ENCODE assay signal across 31 cellular contexts in genomic region chrX:150162141-150162540, GRCh38.
DNase-seq lines count a peak whose midpoint lies in the region; FAIRE-seq and TF ChIP-seq lines count a peak whose summit lies in the region.
"Had no signal": no experiment of that assay in that cellular context is flagged by ENCODE, and none has a peak within 500 bp of the region (broad histone marks: within the 10 kb centered on the region; RNA-seq: fewer than 3 reads in every experiment).

No MANE protein-coding gene starts in this region.

- no peaks in the 10 kb centered on the region for H3K79me2 ChIP-seq in astrocyte (ENCODE audit: insufficient read depth, low read length)

- H3K4me2 ChIP-seq in astrocyte (ENCODE audit: low read length): no peak overlapping the region
- H3K4me2 ChIP-seq: SK-N-SH had no signal

- H3K4me1 ChIP-seq in astrocyte (ENCODE audit: insufficient read depth, low read length): no peaks in the 10 kb centered on the region
- no peaks in the 10 kb centered on the region for H3K4me1 ChIP-seq in colonic mucosa
- H3K4me1 ChIP-seq: body of pancreas, heart left ventricle, Peyer's patch had no signal

- H3K9me3 Mint-ChIP-seq in astrocyte (ENCODE audit: unreplicated experiment): no peaks in the 10 kb centered on the region
- H3K9me3 Mint-ChIP-seq: activated CD4-positive, alpha-beta memory T cell treated with anti-CD3 and anti-CD28 coated beads for 36 hours; activated naive CD8-positive, alpha-beta T cell treated with anti-CD3 and anti-CD28 coated beads, Interleukin-2, amount 50 U/mL, for 24 hours; CD8-positive, alpha-beta T cell; natural killer cell; T-helper 2 cell treated with Interferon-gamma antibody and Interleukin-4, amounts not matched to agents 5 μg/mL and 100 μg/mL, for 36 hours had no signal

- peaks cover 2% of the 10 kb centered on the region for H3K4me1 Mint-ChIP-seq in astrocyte (ENCODE audit: low read depth, unreplicated experiment)
- H3K4me1 Mint-ChIP-seq: activated naive CD8-positive, alpha-beta T cell treated with anti-CD3 and anti-CD28 coated beads, Interleukin-2, amount 50 U/mL, for 24 hours; mesothelial cell of epicardium; natural killer cell had no signal

- TF ChIP-seq CTCF in astrocyte (IDR thresholded peaks at IDR 0.05; ENCODE audit: insufficient read depth, low read depth, low read length) (no peak), colonic mucosa (IDR thresholded peaks at IDR 0.05) (no peak)

- H2AFZ ChIP-seq in astrocyte (ENCODE audit: low read depth, low read length): no peak overlapping the region

- peaks cover 10% of the 10 kb centered on the region for H3K27me3 Mint-ChIP-seq in astrocyte (ENCODE audit: low read depth, unreplicated experiment)
- H3K27me3 Mint-ChIP-seq: activated CD4-positive, alpha-beta memory T cell treated with anti-CD3 and anti-CD28 coated beads for 36 hours; activated naive CD8-positive, alpha-beta T cell treated with anti-CD3 and anti-CD28 coated beads, Interleukin-2, amount 50 U/mL, for 24 hours had no signal

- H3K36me3 ChIP-seq in astrocyte (ENCODE audit: insufficient read depth, low read length) (no peaks in the 10 kb centered on the region), colonic mucosa (no peaks in the 10 kb centered on the region)
- H3K36me3 ChIP-seq: heart left ventricle, ovary, Peyer's patch, thoracic aorta had no signal

- peak; percentile 45 for FAIRE-seq in astrocyte (lab: Jason Lieb, UNC)
- FAIRE-seq: colon, HTR-8/SVneo had no signal

- no peaks in the 10 kb centered on the region for H3K36me3 Mint-ChIP-seq in astrocyte (ENCODE audit: low read depth, unreplicated experiment)
- H3K36me3 Mint-ChIP-seq: activated CD4-positive, alpha-beta memory T cell treated with anti-CD3 and anti-CD28 coated beads for 36 hours; CD8-positive, alpha-beta T cell; mesothelial cell of epicardium; natural killer cell had no signal

- intact Hi-C loops in colonic mucosa (cut with DNase I): no loop called here

- no peak overlapping the region for H3K4me3 Mint-ChIP-seq in astrocyte (ENCODE audit: unreplicated experiment)
- H3K4me3 Mint-ChIP-seq: activated CD4-positive, alpha-beta memory T cell treated with anti-CD3 and anti-CD28 coated beads for 36 hours; activated naive CD8-positive, alpha-beta T cell treated with anti-CD3 and anti-CD28 coated beads, Interleukin-2, amount 50 U/mL, for 24 hours; CD8-positive, alpha-beta T cell; mesothelial cell of epicardium; natural killer cell; T-helper 2 cell treated with Interferon-gamma antibody and Interleukin-4, amounts not matched to agents 5 μg/mL and 100 μg/mL, for 36 hours had no signal

- H3K4me3 ChIP-seq in astrocyte (ENCODE audit: insufficient read depth, low read depth, low read length) (no peak overlapping the region), colonic mucosa (no peak overlapping the region)
- H3K4me3 ChIP-seq: body of pancreas, heart left ventricle, ovary, Peyer's patch, thoracic aorta had no signal

- DNase-seq in ELF-1 (ENCODE audit: low read depth, low spot score): peak; percentile 11
- DNase-seq in HT1080 (ENCODE audit: low read depth): peak; percentile 75
- no peak for DNase-seq in astrocyte (ENCODE audit: low read depth)
- DNase-seq in kidney tubule cell (ENCODE audit: low spot score): peak; percentile 63
- no peak for DNase-seq in germinal center (ENCODE audit: low spot score)
- DNase-seq in NCI-H187 (lab: John Stamatoyannopoulos, UW): no peak
- DNase-seq in activated CD4-positive, alpha-beta T cell treated with anti-CD3 and anti-CD28 coated beads for 48 hours: no peak
- DNase-seq in colonic mucosa: no peak
- DNase-seq: activated CD4-positive, alpha-beta memory T cell treated with anti-CD3 and anti-CD28 coated beads for 36 hours; activated effector memory CD4-positive, alpha-beta T cell treated with anti-CD3 and anti-CD28 coated beads, Interleukin-2, amount 50 U/mL, for 16 hours; activated naive CD8-positive, alpha-beta T cell treated with anti-CD3 and anti-CD28 coated beads, Interleukin-2, amount 50 U/mL, for 24 hours; AML-193; body of pancreas; CD8-positive, alpha-beta T cell; DND-41; H7; heart left ventricle; Karpas-422; natural killer cell; NCI-H1092 treated with DMSO at 0.1 percent for 48 hours; NCI-H510A; ovary; Peyer's patch; SK-N-SH; stimulated activated CD4-positive, alpha-beta T cell treated with anti-CD3 and anti-CD28 coated beads, Interleukin-4, amount 100 ng/mL, for 24 hours; stimulated activated naive CD4-positive, alpha-beta T cell treated with Interleukin-2 at 50 U/mL for 16 hours had no signal

- H3K9ac ChIP-seq in astrocyte (ENCODE audit: low read length) (no peak overlapping the region), colonic mucosa (ENCODE audit: low read depth in 2 of 2, low read length in 2 of 2) (no peak overlapping the region)
- H3K9ac ChIP-seq: SK-N-SH had no signal

- H3K27ac ChIP-seq in astrocyte (ENCODE audit: low read depth, low read length) (no peak overlapping the region), colonic mucosa (no peak overlapping the region)
- H3K27ac ChIP-seq: body of pancreas, heart left ventricle, ovary, Peyer's patch had no signal

- H4K20me1 ChIP-seq in astrocyte (ENCODE audit: insufficient read depth, low read length): no peaks in the 10 kb centered on the region

- H3K9me3 ChIP-seq in astrocyte (ENCODE audit: insufficient read depth, low read depth, low read length): no peaks in the 10 kb centered on the region
- no peaks in the 10 kb centered on the region for H3K9me3 ChIP-seq in colonic mucosa
- H3K9me3 ChIP-seq: body of pancreas, heart left ventricle, ovary, Peyer's patch, SK-N-SH, thoracic aorta had no signal

- no peak overlapping the region for H3K27ac Mint-ChIP-seq in astrocyte (ENCODE audit: unreplicated experiment)
- H3K27ac Mint-ChIP-seq: activated CD4-positive, alpha-beta memory T cell treated with anti-CD3 and anti-CD28 coated beads for 36 hours; activated naive CD8-positive, alpha-beta T cell treated with anti-CD3 and anti-CD28 coated beads, Interleukin-2, amount 50 U/mL, for 24 hours; CD8-positive, alpha-beta T cell; mesothelial cell of epicardium; natural killer cell; T-helper 2 cell treated with Interferon-gamma antibody and Interleukin-4, amounts not matched to agents 5 μg/mL and 100 μg/mL, for 36 hours had no signal

- H3K27me3 ChIP-seq in astrocyte (ENCODE audit: insufficient read depth, low read length) (no peaks in the 10 kb centered on the region), colonic mucosa (no peaks in the 10 kb centered on the region)
- H3K27me3 ChIP-seq: body of pancreas, ovary, Peyer's patch had no signal

Comparison
In these comparisons a context has a peak if more than half of its experiments do, and no peak if none do; other contexts are left out.
1. DNase-seq: peak in ELF-1 (single experiment), HT1080 (single experiment) and kidney tubule cell (single experiment); none in astrocyte (single experiment), germinal center (single experiment), NCI-H187 (0 of 2), activated CD4-positive, alpha-beta T cell treated with anti-CD3 and anti-CD28 coated beads for 48 hours (single experiment) and colonic mucosa (single experiment).